11 cellular contexts compared by ENCODE assay signal in genomic region chr17:78380370-78380769, GRCh38. TPM values are rescaled to one million over a fixed set of nuclear protein-coding genes. Genes with fewer than 3 reads are reported as not detected.
DNase-seq lines count a peak whose midpoint lies in the region; ATAC-seq, FAIRE-seq and TF ChIP-seq lines count a peak whose summit lies in the region.
"Had no signal": no experiment of that assay in that cellular context is flagged by ENCODE, and none has a peak within 500 bp of the region (broad histone marks: within the 10 kb centered on the region; RNA-seq: fewer than 3 reads in every experiment).

No MANE protein-coding gene starts in this region.

- in situ Hi-C loops in K562 (cut with MboI) = no loop called here

- H2AFZ ChIP-seq in Karpas-422 (ENCODE audit: low read length) = no peak overlapping the region
- no peak overlapping the region for H2AFZ ChIP-seq in K562 (ENCODE audit: low read depth, low read length)
- H2AFZ ChIP-seq in MM.1S (ENCODE audit: low read length) = no peak overlapping the region

- peak overlapping the region; percentile 52 to 92 (median 57) for H3K27ac Mint-ChIP-seq in CD4-positive, CD25-positive, alpha-beta regulatory T cell
- H3K27ac Mint-ChIP-seq in nephron progenitor cell = no peak overlapping the region

- H3K4me3 Mint-ChIP-seq in CD4-positive, CD25-positive, alpha-beta regulatory T cell = peak overlapping the region; percentile 72 to 96 (median 86)
- H3K4me3 Mint-ChIP-seq in nephron progenitor cell = peak overlapping the region; percentile 99

- peaks cover 4% of the 10 kb centered on the region for H3K36me3 Mint-ChIP-seq in CD4-positive, CD25-positive, alpha-beta regulatory T cell
- peaks cover 22% of the 10 kb centered on the region for H3K36me3 Mint-ChIP-seq in nephron progenitor cell (ENCODE audit: low read depth)

- no peaks in the 10 kb centered on the region for H3F3A ChIP-seq in MM.1S (ENCODE audit: insufficient read depth, low read length)

- TF ChIP-seq RAD21 in K562 (CRISPR knock-in tag; conservative IDR thresholded peaks at IDR 0.05 in 1 of 2, IDR thresholded peaks at IDR 0.05 in 1 of 2) = no peak

- H3K79me2 ChIP-seq in Karpas-422 (ENCODE audit: low read length) (peaks cover 68% of the 10 kb centered on the region), K562 (ENCODE audit: control insufficient read depth, insufficient read depth, low read length) (peaks cover 68% of the 10 kb centered on the region), MM.1S (ENCODE audit: low read length) (peaks cover 68% of the 10 kb centered on the region)

- no peak for TF ChIP-seq POLR2A in K562 (conservative IDR thresholded peaks at IDR 0.05)

- H3K4me2 ChIP-seq in Karpas-422 (ENCODE audit: low read depth, low read length, poor library complexity, severe bottlenecking) (peak overlapping the region; percentile 99), K562 (ENCODE audit: insufficient read depth, low read length) (no peak overlapping the region), MM.1S (ENCODE audit: low read depth, low read length) (no peak overlapping the region)

- POLR2A ChIA-PET in K562 (lab: Yijun Ruan, JAX) = interaction anchor here (0.6 kb wide), 1 partner anchor 35 kb away, joined by 3 read pairs; no protein-coding TSS in a partner anchor

- H3K9me2 ChIP-seq in Karpas-422 (replicated peaks; ENCODE audit: insufficient read depth, low read length) (no peaks in the 10 kb centered on the region), MM.1S (replicated peaks; ENCODE audit: insufficient read depth, low read length) (no peaks in the 10 kb centered on the region)

- peaks cover 15 to 67% (median 41%) of the 10 kb centered on the region in 4 donors for H3K4me1 Mint-ChIP-seq in CD4-positive, CD25-positive, alpha-beta regulatory T cell
- peaks cover 73% of the 10 kb centered on the region for H3K4me1 Mint-ChIP-seq in nephron progenitor cell

- ATAC-seq in CD4-positive, CD25-positive, alpha-beta regulatory T cell (ENCODE audit: low read depth in 2 of 2) = no peak
- no peak for ATAC-seq in K562

- H3K4me1 ChIP-seq in CD4-positive, CD25-positive, alpha-beta regulatory T cell (ENCODE audit: control insufficient read depth, insufficient read depth, low read length, poor library complexity, severe bottlenecking) = peaks cover 71% of the 10 kb centered on the region
- H3K4me1 ChIP-seq in Karpas-422 (ENCODE audit: low read length) = peaks cover 63% of the 10 kb centered on the region
- peaks cover 26 to 38% of the 10 kb centered on the region in 2 experiments for H3K4me1 ChIP-seq in K562 (replicated peaks in 1 of 2; ENCODE audit: control insufficient read depth in 2 of 2, insufficient read depth in 2 of 2, low read length in 2 of 2)
- peaks cover 14% of the 10 kb centered on the region for H3K4me1 ChIP-seq in MM.1S (ENCODE audit: low read length)

- peaks cover 4% of the 10 kb centered on the region for H3K27me3 Mint-ChIP-seq in CD4-positive, CD25-positive, alpha-beta regulatory T cell
- peaks cover 2% of the 10 kb centered on the region for H3K27me3 Mint-ChIP-seq in nephron progenitor cell (ENCODE audit: low read depth, poor library complexity)

- WGBS in K562 (ENCODE audit: insufficient coverage, low coverage, missing lambda C conversion rate) = 82% methylated on average over 5 of the region's 5 CpGs

- peaks cover 4% of the 10 kb centered on the region for H3K9me1 ChIP-seq in K562 (ENCODE audit: control insufficient read depth, insufficient read depth, low read length)

- H3K9ac ChIP-seq in Karpas-422 (ENCODE audit: low read length) (no peak overlapping the region), K562 (ENCODE audit: insufficient read depth in 1 of 2, low read depth in 2 of 2, low read length in 2 of 2) (no peak overlapping the region), MM.1S (ENCODE audit: low read length) (no peak overlapping the region)

- no peaks in the 10 kb centered on the region for H3K27me3 ChIP-seq in CD4-positive, CD25-positive, alpha-beta regulatory T cell (ENCODE audit: control insufficient read depth, insufficient read depth, low read length)
- no peaks in the 10 kb centered on the region for H3K27me3 ChIP-seq in Karpas-422 (ENCODE audit: low read length)
- H3K27me3 ChIP-seq in K562 (ENCODE audit: control insufficient read depth in 2 of 2, insufficient read depth in 2 of 2, low read length in 2 of 2) = no peaks in the 10 kb centered on the region
- peaks cover 10% of the 10 kb centered on the region for H3K27me3 ChIP-seq in MM.1S (replicated peaks; ENCODE audit: insufficient read depth, low read length)

- intact Hi-C loops in K562 (cut with micrococcal nuclease) = no loop called here

- FAIRE-seq in K562 (lab: Jason Lieb, UNC) = no peak
- FAIRE-seq: endometrium had no signal

- H3K36me3 ChIP-seq in CD4-positive, CD25-positive, alpha-beta regulatory T cell (ENCODE audit: control insufficient read depth, insufficient read depth, low read length) = no peaks in the 10 kb centered on the region
- H3K36me3 ChIP-seq in Karpas-422 (ENCODE audit: insufficient read depth, low read length) (no peaks in the 10 kb centered on the region), K562 (ENCODE audit: control insufficient read depth, insufficient read depth, low read length) (peaks cover 31% of the 10 kb centered on the region; the same call in 2 of the 3 replicates), MM.1S (replicated peaks; ENCODE audit: insufficient read depth, low read length) (no peaks in the 10 kb centered on the region)

- H3K4me3 ChIP-seq in CD4-positive, CD25-positive, alpha-beta regulatory T cell (ENCODE audit: low read depth, low read length) = peak overlapping the region; percentile 40
- no peak overlapping the region for H3K4me3 ChIP-seq in Karpas-422 (ENCODE audit: low read length)
- no peak overlapping the region for H3K4me3 ChIP-seq in K562
- no peak overlapping the region for H3K4me3 ChIP-seq in MM.1S (ENCODE audit: low read length)

- H3K27ac ChIP-seq in CD4-positive, CD25-positive, alpha-beta regulatory T cell (ENCODE audit: insufficient read depth, low read length, poor library complexity, severe bottlenecking) = peak overlapping the region; percentile 86
- no peak overlapping the region for H3K27ac ChIP-seq in Karpas-422 (ENCODE audit: low read length)
- no peak overlapping the region for H3K27ac ChIP-seq in K562 (ENCODE audit: extremely low read depth, low read depth, low read length)
- no peak overlapping the region for H3K27ac ChIP-seq in MM.1S (ENCODE audit: low read length)

- no peak for TF ChIP-seq CTCF in K562 (IDR thresholded peaks at IDR 0.05 in 2 of 3, conservative IDR thresholded peaks at IDR 0.05 in 1 of 3; ENCODE audit: insufficient read depth in 2 of 3, low read depth in 1 of 3, low read length in 3 of 3)
- TF ChIP-seq CTCF in nephron progenitor cell (IDR thresholded peaks at IDR 0.05) = no peak
- TF ChIP-seq CTCF in MM.1S (IDR thresholded peaks at IDR 0.05; ENCODE audit: low read length) = no peak

- H4K20me1 ChIP-seq in Karpas-422 (ENCODE audit: insufficient read depth, low read depth, low read length) = peaks cover 17% of the 10 kb centered on the region
- H4K20me1 ChIP-seq in K562 (replicated peaks; ENCODE audit: control insufficient read depth, insufficient read depth, low read length) = peaks cover 24% of the 10 kb centered on the region
- no peaks in the 10 kb centered on the region for H4K20me1 ChIP-seq in MM.1S (ENCODE audit: insufficient read depth, low read length)

- CTCF ChIA-PET in K562 (lab: Yijun Ruan, JAX; ENCODE audit: low intra/inter-chr PET ratio) = interaction anchor here (0.6 kb wide), 1 partner anchor 12 kb away, joined by 3 read pairs; no protein-coding TSS in a partner anchor

- no peaks in the 10 kb centered on the region for H3K9me3 Mint-ChIP-seq in CD4-positive, CD25-positive, alpha-beta regulatory T cell
- H3K9me3 Mint-ChIP-seq in nephron progenitor cell = no peaks in the 10 kb centered on the region

- no peaks in the 10 kb centered on the region for H3K9me3 ChIP-seq in CD4-positive, CD25-positive, alpha-beta regulatory T cell (ENCODE audit: control insufficient read depth in 2 of 2, low read length in 2 of 2)
- H3K9me3 ChIP-seq in Karpas-422 (ENCODE audit: low read length) (no peaks in the 10 kb centered on the region), K562 (replicated peaks; ENCODE audit: control insufficient read depth, insufficient read depth, low read depth, low read length) (no peaks in the 10 kb centered on the region), MM.1S (replicated peaks; ENCODE audit: insufficient read depth, low read length) (no peaks in the 10 kb centered on the region)

- TF ChIP-seq EP300 in K562 (IDR thresholded peaks at IDR 0.05; ENCODE audit: low read length) = no peak

- peak in 1 of 3 donors; percentile 6 for DNase-seq in CD4-positive, CD25-positive, alpha-beta regulatory T cell
- DNase-seq in Karpas-422 (no peak), K562 (ENCODE audit: extremely low read depth in 1 of 4, low spot score in 3 of 4) (no peak), nephron progenitor cell (no peak), NCI-H2029 (lab: John Stamatoyannopoulos, UW) (no peak), DMS79 (lab: John Stamatoyannopoulos, UW) (no peak), Ammon's horn (ENCODE audit: low spot score) (no peak), MM.1S (no peak)
- DNase-seq: amniotic stem cell, RPMI8226 had no signal

- TSS peak; percentile 28 for BruUV-seq in K562 (replicated peaks; lab: Mats Ljungman, UMichigan)

RNA-seq across cellular contexts. Expression of gene PGS1, which starts 1.9 kb away (rescaled TPM):
- 50.1 TPM for total RNA-seq in CD4-positive, CD25-positive, alpha-beta regulatory T cell
- polyA plus RNA-seq in CD4-positive, CD25-positive, alpha-beta regulatory T cell = 10 to 100 TPM; 29.6 to 35.4 (median 31.5) TPM
- total RNA-seq in Karpas-422 (2014; rRNA removed; shearing (Covaris generic); ENCODE audit: low replicate concordance) = 15.9 and 33.3 TPM in 2 replicates
- total RNA-seq in K562 (2011; cell fraction: chromatin; rRNA removed; ENCODE audit: low replicate concordance) = 72.8 and 169 TPM in 2 replicates
- total RNA-seq in K562 (2011; cell fraction: nucleolus; rRNA removed) = 88.1 and 96.7 TPM in 2 replicates
- 70.5 and 71.8 TPM in 2 replicates for total RNA-seq in K562 (2011; cell fraction: nucleoplasm; rRNA removed)
- total RNA-seq in K562 (2014; rRNA removed) (24.0 and 33.4 TPM in 2 replicates), K562 (2014; rRNA removed; fragmentation: Illumina TruSeq; extraction: Trizol) (10.7 and 14.0 TPM in 2 replicates), K562 (2015; rRNA removed; fragmentation: Illumina TruSeq; extraction: Trizol) (16.9 and 20.3 TPM in 2 replicates), K562 (2021) (33.5 and 38.4 TPM in 2 replicates)
- polyA plus RNA-seq in K562 (2011; rRNA removed) (39.4 and 43.6 TPM in 2 replicates), K562 (2014; fragmentation: Illumina TruSeq; extraction: Trizol) (22.3 and 27.0 TPM in 2 replicates), K562 (2014; fragmentation: Nextera tagmentation; extraction: Ambion mirVana) (1 to 10 TPM; 1.3 to 1.8 TPM), K562 (2014; rRNA removed) (29.7 and 36.0 TPM in 2 replicates)
- polyA plus RNA-seq in K562 (2011; cell fraction: cytosol; rRNA removed) = 36.4 and 45.7 TPM in 2 replicates
- 113 and 149 TPM in 2 replicates for polyA plus RNA-seq in K562 (2011; cell fraction: nucleus; rRNA removed)
- polyA plus RNA-seq in K562 (2012) = 24.6 and 37.9 TPM in 2 replicates
- 23.3 and 26.9 TPM in 2 replicates for polyA minus RNA-seq in K562 (2011; rRNA and poly(A)+ RNA removed)
- polyA minus RNA-seq in K562 (2011; cell fraction: cytosol; rRNA and poly(A)+ RNA removed) = 30.8 and 30.9 TPM in 2 replicates
- polyA minus RNA-seq in K562 (2011; cell fraction: nucleus; rRNA and poly(A)+ RNA removed) = 40.8 and 57.1 TPM in 2 replicates

RNA-seq across cellular contexts. Expression of gene SOCS3, which starts 20.5 kb away (rescaled TPM):
- total RNA-seq in CD4-positive, CD25-positive, alpha-beta regulatory T cell = 218 TPM
- polyA plus RNA-seq in CD4-positive, CD25-positive, alpha-beta regulatory T cell = 10 to 100 TPM; 26.4 to 74.2 (median 51.2) TPM
- total RNA-seq in Karpas-422 (2014; rRNA removed; shearing (Covaris generic); ENCODE audit: low replicate concordance) = not detected in 2 replicates
- total RNA-seq in K562 (2011; cell fraction: chromatin; rRNA removed; ENCODE audit: low replicate concordance) = 20.8 and 58.5 TPM in 2 replicates
- total RNA-seq in K562 (2011; cell fraction: nucleolus; rRNA removed) = 62.9 and 64.2 TPM in 2 replicates
- total RNA-seq in K562 (2011; cell fraction: nucleoplasm; rRNA removed) = 32.2 and 39.5 TPM in 2 replicates
- total RNA-seq in K562 (2014; rRNA removed) = 37.3 and 38.9 TPM in 2 replicates
- total RNA-seq in K562 (2014; rRNA removed; fragmentation: Illumina TruSeq; extraction: Trizol) = 13.7 and 14.4 TPM in 2 replicates
- total RNA-seq in K562 (2015; rRNA removed; fragmentation: Illumina TruSeq; extraction: Trizol) = 10.9 and 12.3 TPM in 2 replicates
- total RNA-seq in K562 (2021) = 30.7 and 36.8 TPM in 2 replicates
- polyA plus RNA-seq in K562 (2011; rRNA removed) = 12.7 and 17.9 TPM in 2 replicates
- 12.3 and 31.5 TPM in 2 replicates for polyA plus RNA-seq in K562 (2011; cell fraction: cytosol; rRNA removed)
- 26.9 and 59.7 TPM in 2 replicates for polyA plus RNA-seq in K562 (2011; cell fraction: nucleus; rRNA removed)
- 8.8 and 9.6 TPM in 2 replicates for polyA plus RNA-seq in K562 (2012)
- 12.5 and 19.4 TPM in 2 replicates for polyA plus RNA-seq in K562 (2014; fragmentation: Illumina TruSeq; extraction: Trizol)
- polyA plus RNA-seq in K562 (2014; fragmentation: Nextera tagmentation; extraction: Ambion mirVana) = under 1 TPM; 0.56 to 0.92 TPM
- polyA plus RNA-seq in K562 (2014; rRNA removed) = 17.5 and 21.9 TPM in 2 replicates
- polyA minus RNA-seq in K562 (2011; rRNA and poly(A)+ RNA removed) = 12.4 and 23.2 TPM in 2 replicates
- polyA minus RNA-seq in K562 (2011; cell fraction: cytosol; rRNA and poly(A)+ RNA removed) = 22.2 and 30.9 TPM in 2 replicates
- 23.3 and 27.7 TPM in 2 replicates for polyA minus RNA-seq in K562 (2011; cell fraction: nucleus; rRNA and poly(A)+ RNA removed)

Comparison
In these comparisons a context has a peak if more than half of its experiments do, and no peak if none do; other contexts are left out.
1. RNA of gene SOCS3, which starts 20.5 kb away (total RNA-seq): 218 TPM in CD4-positive, CD25-positive, alpha-beta regulatory T cell (single experiment) and 10.9 to 64.2 TPM in K562; not detected in Karpas-422; every median in the first group is over 10 times any median in the second.